Comparison of ENCODE assay signal across 11 cellular contexts in the genomic region with DNA sequence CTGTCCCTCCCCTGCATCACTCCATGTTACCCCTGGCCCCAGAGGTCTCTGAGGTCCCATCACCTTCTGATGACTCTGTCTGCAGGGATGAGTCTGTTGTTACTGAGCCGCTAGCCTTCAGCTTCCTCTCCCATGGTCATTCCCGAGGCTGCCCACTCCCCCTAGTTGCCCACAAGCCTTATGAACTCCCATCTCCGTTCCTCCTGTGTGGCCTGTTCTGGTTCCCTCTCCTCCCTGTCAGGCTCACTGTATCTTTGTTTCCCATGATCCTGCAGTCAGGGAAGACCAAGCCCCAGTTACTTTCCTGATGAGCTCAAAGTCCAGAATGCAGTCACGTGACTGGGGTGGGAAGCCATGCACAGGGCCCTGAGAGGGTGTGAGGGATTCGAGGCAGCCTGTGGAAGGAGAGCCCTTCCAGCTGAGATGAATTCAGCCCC. TPM values are rescaled to one million over a fixed set of nuclear protein-coding genes. Genes with fewer than 3 reads are reported as not detected.
DNase-seq lines count a peak whose midpoint lies in the region; ATAC-seq and TF ChIP-seq lines count a peak whose summit lies in the region.
"Had no signal": no experiment of that assay in that cellular context is flagged by ENCODE, and none has a peak within 500 bp of the region (broad histone marks: within the 10 kb centered on the region; RNA-seq: fewer than 3 reads in every experiment).

No MANE protein-coding gene starts in this region.

- ATAC-seq in activated naive CD8-positive, alpha-beta T cell treated with anti-CD3 and anti-CD28 coated beads, Interleukin-2, amount 50 U/mL, for 24 hours, result no peak
- no peak for ATAC-seq in GM19035 (IDR thresholded peaks at IDR 0.05; ENCODE audit: unreplicated experiment)

- intact Hi-C loops in posterior vena cava (cut with DNase I), result no loop called here

- H3K36me3 Mint-ChIP-seq in activated naive CD8-positive, alpha-beta T cell treated with anti-CD3 and anti-CD28 coated beads, Interleukin-2, amount 50 U/mL, for 24 hours (ENCODE audit: low read depth), result no peaks in the 10 kb centered on the region
- no peaks in the 10 kb centered on the region for H3K36me3 Mint-ChIP-seq in neural crest cell (ENCODE audit: low read depth)

- TF ChIP-seq CTCF in neural crest cell (conservative IDR thresholded peaks at IDR 0.05), result no peak

- DNase-seq in DMS53 (lab: John Stamatoyannopoulos, UW), result peak; percentile 58
- DNase-seq in DMS53 treated with DMSO at 0.1 percent for 48 hours (lab: John Stamatoyannopoulos, UW; ENCODE audit: unreplicated experiment), result no peak
- peak; percentile 85 for DNase-seq in HuH-7 (ENCODE audit: low spot score)
- DNase-seq in activated naive CD8-positive, alpha-beta T cell treated with anti-CD3 and anti-CD28 coated beads, Interleukin-2, amount 50 U/mL, for 24 hours, result no peak
- no peak for DNase-seq in neural crest cell (ENCODE audit: low read depth, low spot score)
- DNase-seq in posterior vena cava (ENCODE audit: low spot score), result no peak
- DNase-seq in DMS153 treated with DMSO at 0.1 percent for 48 hours (lab: John Stamatoyannopoulos, UW; ENCODE audit: unreplicated experiment), result no peak
- DNase-seq: 8988T, caudate nucleus had no signal

- no peaks in the 10 kb centered on the region for H3K9me3 Mint-ChIP-seq in activated naive CD8-positive, alpha-beta T cell treated with anti-CD3 and anti-CD28 coated beads, Interleukin-2, amount 50 U/mL, for 24 hours
- H3K9me3 Mint-ChIP-seq in neural crest cell, result no peaks in the 10 kb centered on the region
- H3K9me3 Mint-ChIP-seq: nephron had no signal

- no peaks in the 10 kb centered on the region for H3K27me3 Mint-ChIP-seq in activated naive CD8-positive, alpha-beta T cell treated with anti-CD3 and anti-CD28 coated beads, Interleukin-2, amount 50 U/mL, for 24 hours
- H3K27me3 Mint-ChIP-seq in neural crest cell (ENCODE audit: low read depth), result no peaks in the 10 kb centered on the region

- peak overlapping the region; percentile 85 for H3K27ac Mint-ChIP-seq in activated naive CD8-positive, alpha-beta T cell treated with anti-CD3 and anti-CD28 coated beads, Interleukin-2, amount 50 U/mL, for 24 hours
- H3K27ac Mint-ChIP-seq in neural crest cell (ENCODE audit: unreplicated experiment), result peak overlapping the region; percentile 85
- H3K27ac Mint-ChIP-seq: nephron had no signal

- H3K4me3 Mint-ChIP-seq in activated naive CD8-positive, alpha-beta T cell treated with anti-CD3 and anti-CD28 coated beads, Interleukin-2, amount 50 U/mL, for 24 hours, result no peak overlapping the region
- H3K4me3 Mint-ChIP-seq in neural crest cell, result no peak overlapping the region
- H3K4me3 Mint-ChIP-seq: nephron had no signal

- H3K4me1 Mint-ChIP-seq in activated naive CD8-positive, alpha-beta T cell treated with anti-CD3 and anti-CD28 coated beads, Interleukin-2, amount 50 U/mL, for 24 hours, result peaks cover 99% of the 10 kb centered on the region
- peaks cover 24% of the 10 kb centered on the region for H3K4me1 Mint-ChIP-seq in neural crest cell

RNA-seq across cellular contexts. Expression of a gene that starts 39.5 kb away (rescaled TPM):
- total RNA-seq in neural crest cell, result 29.9 and 32.4 TPM in 2 replicates
- 10 to 100 TPM; 31.5 to 42.9 TPM for total RNA-seq in posterior vena cava

Comparison
In these comparisons a context has a peak if more than half of its experiments do, and no peak if none do; other contexts are left out.
1. DNase-seq: peak in DMS53 (single experiment) and HuH-7 (single experiment); none in DMS53 treated with DMSO at 0.1 percent for 48 hours (single experiment), activated naive CD8-positive, alpha-beta T cell treated with anti-CD3 and anti-CD28 coated beads, Interleukin-2, amount 50 U/mL, for 24 hours (single experiment), neural crest cell (single experiment), posterior vena cava (single experiment) and DMS153 treated with DMSO at 0.1 percent for 48 hours (single experiment).